18 cellular contexts compared by ENCODE assay signal in genomic region chr3:73405853-73406252, GRCh38.
DNase-seq lines count a peak whose midpoint lies in the region; ATAC-seq and TF ChIP-seq lines count a peak whose summit lies in the region.
"Had no signal": no experiment of that assay in that cellular context is flagged by ENCODE, and none has a peak within 500 bp of the region (broad histone marks: within the 10 kb centered on the region; RNA-seq: fewer than 3 reads in every experiment).

No MANE protein-coding gene starts in this region.

- peaks cover 59 to 100% (median 92%) of the 10 kb centered on the region in 4 donors for H3K4me1 ChIP-seq in esophagus muscularis mucosa
- peaks cover 6% of the 10 kb centered on the region for H3K4me1 ChIP-seq in upper lobe of right lung

- ATAC-seq in upper lobe of right lung (no peak), HG03045 (IDR thresholded peaks at IDR 0.05; ENCODE audit: unreplicated experiment) (no peak), GM18858 (IDR thresholded peaks at IDR 0.05; ENCODE audit: unreplicated experiment) (no peak)
- ATAC-seq: activated CD8-positive, alpha-beta memory T cell treated with anti-CD3 and anti-CD28 coated beads, Interleukin-2, amount 10 ng/mL, durations not matched to agents 7 days and 5 days; esophagus mucosa had no signal

- H3K27me3 ChIP-seq in esophagus muscularis mucosa: no peaks in the 10 kb centered on the region
- H3K27me3 ChIP-seq in upper lobe of right lung: no peaks in the 10 kb centered on the region

- intact Hi-C loops in esophagus muscularis mucosa (cut with DNase I): no loop called here
- intact Hi-C loops in upper lobe of right lung (cut with DNase I): no loop called here

- H3K4me3 Mint-ChIP-seq in nephron (no peak overlapping the region), immature natural killer cell (no peak overlapping the region)
- H3K4me3 Mint-ChIP-seq: activated CD8-positive, alpha-beta memory T cell treated with anti-CD3 and anti-CD28 coated beads, Interleukin-2, amount 10 ng/mL, durations not matched to agents 7 days and 5 days; CD14-positive monocyte had no signal

- peak overlapping the region; percentile 69 to 75 (median 72) for H3K27ac ChIP-seq in esophagus muscularis mucosa (replicated peaks in 1 of 4)
- peak overlapping the region; percentile 72 for H3K27ac ChIP-seq in upper lobe of right lung

- H3K27me3 Mint-ChIP-seq in nephron (ENCODE audit: low read depth): no peaks in the 10 kb centered on the region
- peaks cover 0 to 4% (median 3%) of the 10 kb centered on the region in 3 donors for H3K27me3 Mint-ChIP-seq in immature natural killer cell (ENCODE audit: low read depth in 3 of 3)
- H3K27me3 Mint-ChIP-seq: activated CD8-positive, alpha-beta memory T cell treated with anti-CD3 and anti-CD28 coated beads, Interleukin-2, amount 10 ng/mL, durations not matched to agents 7 days and 5 days had no signal

- H3K9me3 Mint-ChIP-seq in nephron (no peaks in the 10 kb centered on the region), immature natural killer cell (no peaks in the 10 kb centered on the region)
- H3K9me3 Mint-ChIP-seq: activated T-helper 2 cell treated with anti-CD3 and anti-CD28 coated beads, Interferon-gamma antibody, Interleukin-2, Interleukin-4, amounts not matched to agents 10 μg/mL and 5 μg/mL and 100 μg/mL, durations not matched to agents 14 hours and 24 hours and 36 hours had no signal

- WGBS in esophagus muscularis mucosa: 42% methylated on average over 4 of the region's 4 CpGs

- TF ChIP-seq POLR2A in esophagus muscularis mucosa (IDR thresholded peaks at IDR 0.05; ENCODE audit: low read depth): no peak

- H3K27ac Mint-ChIP-seq in nephron (peak overlapping the region; percentile 60 to 93 (median 81)), immature natural killer cell (no peak overlapping the region)
- H3K27ac Mint-ChIP-seq: activated CD8-positive, alpha-beta memory T cell treated with anti-CD3 and anti-CD28 coated beads, Interleukin-2, amount 10 ng/mL, durations not matched to agents 7 days and 5 days; activated T-helper 2 cell treated with anti-CD3 and anti-CD28 coated beads, Interferon-gamma antibody, Interleukin-2, Interleukin-4, amounts not matched to agents 10 μg/mL and 5 μg/mL and 100 μg/mL, durations not matched to agents 14 hours and 24 hours and 36 hours; CD14-positive monocyte had no signal

- H3K4me1 Mint-ChIP-seq in nephron: peaks cover 82% of the 10 kb centered on the region
- H3K4me1 Mint-ChIP-seq in immature natural killer cell: no peaks in the 10 kb centered on the region
- H3K4me1 Mint-ChIP-seq: activated CD8-positive, alpha-beta memory T cell treated with anti-CD3 and anti-CD28 coated beads, Interleukin-2, amount 10 ng/mL, durations not matched to agents 7 days and 5 days had no signal

- H3K4me3 ChIP-seq in esophagus muscularis mucosa: peak overlapping the region; percentile 3 to 37 (median 9)
- no peak overlapping the region for H3K4me3 ChIP-seq in upper lobe of right lung

- peaks cover 0 to 6% (median 0%) of the 10 kb centered on the region in 4 donors for H3K36me3 ChIP-seq in esophagus muscularis mucosa
- no peaks in the 10 kb centered on the region for H3K36me3 ChIP-seq in upper lobe of right lung

- H3K36me3 Mint-ChIP-seq in nephron (ENCODE audit: low read depth): peaks cover 36% of the 10 kb centered on the region
- no peaks in the 10 kb centered on the region for H3K36me3 Mint-ChIP-seq in immature natural killer cell
- H3K36me3 Mint-ChIP-seq: activated CD8-positive, alpha-beta memory T cell treated with anti-CD3 and anti-CD28 coated beads, Interleukin-2, amount 10 ng/mL, durations not matched to agents 7 days and 5 days; CD14-positive monocyte had no signal

- H3K9me3 ChIP-seq in esophagus muscularis mucosa (no peaks in the 10 kb centered on the region), upper lobe of right lung (no peaks in the 10 kb centered on the region)

- DNase-seq in GM04504 (ENCODE audit: low read depth) (peak; percentile 28), esophagus muscularis mucosa (ENCODE audit: extremely low spot score) (no peak), upper lobe of right lung (no peak), immature natural killer cell (no peak)
- no peak for DNase-seq in NK-92 treated with Interleukin-12 subunit alpha and Interleukin-12 subunit beta, amount 100 ng/mL, for 24 hours (lab: John Stamatoyannopoulos, UW)
- DNase-seq: activated CD8-positive, alpha-beta memory T cell treated with anti-CD3 and anti-CD28 coated beads, Interleukin-2, amount 10 ng/mL, durations not matched to agents 7 days and 5 days; caudate nucleus; hypothalamus; NCI-H1436 treated with DMSO at 0.1 percent for 48 hours; NCI-H226; small intestine; stimulated activated CD4-positive, alpha-beta T cell treated with anti-CD3 and anti-CD28 coated beads, Interleukin-4, amount 100 ng/mL, for 24 hours had no signal

- TF ChIP-seq CTCF in esophagus muscularis mucosa (IDR thresholded peaks at IDR 0.05): no peak
- TF ChIP-seq CTCF in nephron (IDR thresholded peaks at IDR 0.05; ENCODE audit: unreplicated experiment in 3 of 3): no peak
- no peak for TF ChIP-seq CTCF in upper lobe of right lung (IDR thresholded peaks at IDR 0.05)

- no peak for TF ChIP-seq EP300 in esophagus muscularis mucosa (IDR thresholded peaks at IDR 0.05)

Comparison
In these comparisons a context has a peak if more than half of its experiments do, and no peak if none do; other contexts are left out.
1. H3K27ac Mint-ChIP-seq: peak in nephron (3 of 3); none in immature natural killer cell (0 of 6).